7 cellular contexts compared by ENCODE assay signal in the genomic region with DNA sequence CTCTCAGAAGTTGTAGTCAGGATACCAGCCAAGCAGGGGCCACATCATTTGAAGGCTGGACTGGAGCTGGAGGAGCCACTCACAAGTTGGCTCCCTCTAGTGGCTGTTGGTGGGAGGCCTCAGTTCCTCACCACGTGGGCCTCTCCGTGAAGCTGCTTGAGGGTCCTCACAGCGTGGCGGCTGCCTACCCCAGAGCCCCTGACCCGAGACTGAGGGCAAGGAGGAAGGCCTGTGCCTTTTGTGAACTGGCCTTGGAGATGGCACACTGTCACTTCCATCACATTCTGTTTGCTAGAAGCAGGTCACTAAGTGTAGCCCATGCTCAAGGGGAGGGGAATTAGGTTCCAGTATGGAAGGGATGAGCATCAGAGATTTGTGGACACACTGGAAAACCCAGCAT. TPM values are rescaled to one million over a fixed set of nuclear protein-coding genes. Genes with fewer than 3 reads are reported as not detected.
DNase-seq lines count a peak whose midpoint lies in the region; TF ChIP-seq lines count a peak whose summit lies in the region.

No MANE protein-coding gene starts in this region.

- H3K27me3 ChIP-seq in WERI-Rb-1 (ENCODE audit: insufficient read depth, low read depth, severe bottlenecking) = no peaks in the 10 kb centered on the region
- H3K27me3 ChIP-seq in brain microvascular endothelial cell (replicated peaks) = no peaks in the 10 kb centered on the region

- H3K27ac ChIP-seq in WERI-Rb-1 (no peak overlapping the region; the same call in 1 of the 2 replicates), brain microvascular endothelial cell (no peak overlapping the region)

- no peaks in the 10 kb centered on the region for H3K9me3 ChIP-seq in WERI-Rb-1 (ENCODE audit: severe bottlenecking)

- DNase-seq in NCI-H128 (lab: John Stamatoyannopoulos, UW; ENCODE audit: unreplicated experiment) (peak; percentile 20), WERI-Rb-1 (peak; percentile 74), brain microvascular endothelial cell (peak; percentile 55), kidney glomerular epithelial cell (lab: John Stamatoyannopoulos, UW) (peak; percentile 48), mesenteric fat pad (ENCODE audit: low spot score) (no peak)
- peak; percentile 41 to 56 (median 43) for DNase-seq in stimulated activated CD4-positive, alpha-beta T cell treated with anti-CD3 and anti-CD28 coated beads, TNF-alpha, amount 100 ng/mL, for 48 hours (ENCODE audit: low read depth in 3 of 3)

- in situ Hi-C loops in brain microvascular endothelial cell (cut with HindIII; ENCODE audit: low pct_ligation_motif_present, low sequenced_read_pairs) = no loop called here

- peaks cover 13% of the 10 kb centered on the region for H3K36me3 ChIP-seq in WERI-Rb-1
- H3K36me3 ChIP-seq in brain microvascular endothelial cell (replicated peaks) = no peaks in the 10 kb centered on the region

- H3K4me3 ChIP-seq in WERI-Rb-1 (ENCODE audit: low read depth, low read length) (no peak overlapping the region), brain microvascular endothelial cell (ENCODE audit: low read depth, low read length) (no peak overlapping the region)

- TF ChIP-seq CTCF in GM12873 (IDR thresholded peaks at IDR 0.05; ENCODE audit: insufficient read depth, low read depth, low read length, missing control alignments) (peak; percentile 98), WERI-Rb-1 (IDR thresholded peaks at IDR 0.05; ENCODE audit: low read depth, low read length) (peak; percentile 99), brain microvascular endothelial cell (IDR thresholded peaks at IDR 0.05; ENCODE audit: low read depth, low read length, missing control alignments) (peak; percentile 94)

RNA-seq across cellular contexts. Expression of a gene that starts 14.6 kb away (rescaled TPM):
- total RNA-seq in mesenteric fat pad = 54.3 TPM

RNA-seq across cellular contexts. Expression of a gene that starts 27.1 kb away (rescaled TPM):
- 15.4 TPM for total RNA-seq in mesenteric fat pad

RNA-seq across cellular contexts. Expression of a gene that starts 46.5 kb away (rescaled TPM):
- 367 TPM for total RNA-seq in mesenteric fat pad
